ENCODE assay signal across 8 cellular contexts in genomic region chr17:68512247-68512966, GRCh38. TPM values are rescaled to one million over a fixed set of nuclear protein-coding genes. Genes with fewer than 3 reads are reported as not detected.
DNase-seq lines count a peak whose midpoint lies in the region; ATAC-seq and TF ChIP-seq lines count a peak whose summit lies in the region.

TSS of gene PRKAR1A (plus strand) at chr17:68512430. CDS start at chr17:68515400, 2,970 bp downstream.

- intact Hi-C loops in left colon (cut with DNase I, micrococcal nuclease), result no loop called here

- no peak for TF ChIP-seq CTCF in C4-2B (conservative IDR thresholded peaks at IDR 0.05)

- H3K27ac ChIP-seq in C4-2B, result peak within 1 kb of the TSS; percentile 80

- DNase-seq in NCI-H748 (lab: John Stamatoyannopoulos, UW; ENCODE audit: unreplicated experiment) (peak; percentile 98), cortex of kidney (lab: John Stamatoyannopoulos, UW) (peak; percentile 45), left colon (peak; percentile 96)
- DNase-seq in activated CD4-positive, alpha-beta T cell treated with anti-CD3 and anti-CD28 coated beads, Interleukin-2, amount 50 U/mL, for 1 hour, result peak; percentile 92
- DNase-seq in stimulated activated CD4-positive, alpha-beta T cell treated with anti-CD3 and anti-CD28 coated beads, Interleukin-1b, Interleukin-23, amount 100 ng/mL, for 4 hours (ENCODE audit: low read depth in 2 of 2), result peak; percentile 74 to 79

- ATAC-seq in GM19395 (IDR thresholded peaks at IDR 0.05; ENCODE audit: unreplicated experiment), result peak; percentile 93
- ATAC-seq in HG03558 (IDR thresholded peaks at IDR 0.05; ENCODE audit: extremely low read depth, unreplicated experiment), result peak; percentile 90
- peak; percentile 88 for ATAC-seq in left colon

RNA-seq across cellular contexts. Expression of gene PRKAR1A, which starts in this region (rescaled TPM):
- total RNA-seq in left colon, result 100 to 1,000 TPM; 146 to 159 TPM

Comparison
In these comparisons a context has a peak if more than half of its experiments do, and no peak if none do; other contexts are left out.
1. Peak in every context shown above with its lines: DNase-seq, ATAC-seq and H3K27ac ChIP-seq.
2. DNase-seq: peak in every context shown above with its lines; median percentile 98 in NCI-H748; 96 in left colon; 92 in activated CD4-positive, alpha-beta T cell treated with anti-CD3 and anti-CD28 coated beads, Interleukin-2, amount 50 U/mL, for 1 hour; 76 in stimulated activated CD4-positive, alpha-beta T cell treated with anti-CD3 and anti-CD28 coated beads, Interleukin-1b, Interleukin-23, amount 100 ng/mL, for 4 hours; 45 in cortex of kidney.